Comparison of ENCODE assay signal across 1 cellular context in the genomic region with DNA sequence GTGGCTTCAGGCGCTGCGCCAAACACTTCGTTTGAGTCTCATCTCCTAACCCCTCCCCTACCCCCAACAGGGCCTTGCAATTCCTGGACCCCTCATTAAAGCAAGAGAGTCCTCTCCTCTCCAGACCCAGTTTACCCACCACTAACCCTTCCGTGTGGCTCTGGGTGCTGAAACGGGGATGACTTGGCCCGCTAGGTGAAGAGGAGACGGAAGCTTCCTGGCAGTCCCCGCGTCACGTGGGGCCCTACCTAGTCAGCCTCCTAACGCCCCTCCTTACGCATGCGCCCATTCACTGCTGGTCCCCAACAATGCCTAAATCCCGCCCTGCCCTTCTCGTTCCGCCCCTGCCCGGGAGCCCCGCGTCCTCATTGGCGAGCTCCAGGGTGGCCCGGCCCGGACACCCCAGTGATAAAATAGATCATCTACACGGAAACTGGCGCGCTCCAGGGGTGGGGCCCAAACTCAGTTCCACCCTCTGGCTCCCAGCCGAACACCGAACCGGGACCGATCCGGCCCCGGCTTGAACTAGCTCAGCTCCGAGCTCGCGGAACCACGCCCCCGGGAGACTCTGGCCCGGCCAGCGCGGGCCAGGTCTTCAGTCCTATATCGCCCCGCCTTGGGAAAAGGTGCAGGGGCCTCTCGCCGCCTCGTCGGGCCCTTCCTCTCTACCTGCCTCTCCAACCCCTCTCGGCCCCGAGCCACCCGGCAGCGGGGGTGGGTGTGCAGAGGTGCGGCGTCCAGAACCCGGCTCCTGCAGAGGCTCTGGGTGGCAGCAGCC.
TF ChIP-seq lines count a peak whose summit lies in the region.

A gene with protein sequence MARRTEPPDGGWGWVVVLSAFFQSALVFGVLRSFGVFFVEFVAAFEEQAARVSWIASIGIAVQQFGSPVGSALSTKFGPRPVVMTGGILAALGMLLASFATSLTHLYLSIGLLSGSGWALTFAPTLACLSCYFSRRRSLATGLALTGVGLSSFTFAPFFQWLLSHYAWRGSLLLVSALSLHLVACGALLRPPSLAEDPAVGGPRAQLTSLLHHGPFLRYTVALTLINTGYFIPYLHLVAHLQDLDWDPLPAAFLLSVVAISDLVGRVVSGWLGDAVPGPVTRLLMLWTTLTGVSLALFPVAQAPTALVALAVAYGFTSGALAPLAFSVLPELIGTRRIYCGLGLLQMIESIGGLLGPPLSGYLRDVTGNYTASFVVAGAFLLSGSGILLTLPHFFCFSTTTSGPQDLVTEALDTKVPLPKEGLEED (plus strand): TSS at position 425 of the 778 bp plus-strand sequence. CDS start 368 bp downstream, outside the sequence.

TF ChIP-seq in GM12878, 131 proteins besides CTCF, POLR2A, EP300 and RAD21 (continued from another document):
- TF ChIP-seq, protein P1, sequence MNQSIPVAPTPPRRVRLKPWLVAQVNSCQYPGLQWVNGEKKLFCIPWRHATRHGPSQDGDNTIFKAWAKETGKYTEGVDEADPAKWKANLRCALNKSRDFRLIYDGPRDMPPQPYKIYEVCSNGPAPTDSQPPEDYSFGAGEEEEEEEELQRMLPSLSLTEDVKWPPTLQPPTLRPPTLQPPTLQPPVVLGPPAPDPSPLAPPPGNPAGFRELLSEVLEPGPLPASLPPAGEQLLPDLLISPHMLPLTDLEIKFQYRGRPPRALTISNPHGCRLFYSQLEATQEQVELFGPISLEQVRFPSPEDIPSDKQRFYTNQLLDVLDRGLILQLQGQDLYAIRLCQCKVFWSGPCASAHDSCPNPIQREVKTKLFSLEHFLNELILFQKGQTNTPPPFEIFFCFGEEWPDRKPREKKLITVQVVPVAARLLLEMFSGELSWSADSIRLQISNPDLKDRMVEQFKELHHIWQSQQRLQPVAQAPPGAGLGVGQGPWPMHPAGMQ (IDR thresholded peaks at IDR 0.05; ENCODE audit: borderline replicate concordance) = no peak
- TF ChIP-seq MYB (IDR thresholded peaks at IDR 0.05; ENCODE audit: borderline replicate concordance, low read depth, low read length) = no peak
- peak; percentile 97 for TF ChIP-seq RAD51 (IDR thresholded peaks at IDR 0.05)
- TF ChIP-seq KLF5 (IDR thresholded peaks at IDR 0.05; ENCODE audit: partially characterized antibody) = no peak
- TF ChIP-seq, protein P2, sequence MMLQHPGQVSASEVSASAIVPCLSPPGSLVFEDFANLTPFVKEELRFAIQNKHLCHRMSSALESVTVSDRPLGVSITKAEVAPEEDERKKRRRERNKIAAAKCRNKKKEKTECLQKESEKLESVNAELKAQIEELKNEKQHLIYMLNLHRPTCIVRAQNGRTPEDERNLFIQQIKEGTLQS (IDR thresholded peaks at IDR 0.05; ENCODE audit: borderline replicate concordance, extremely low read depth, low read depth, low read length) = peak; percentile 90
- peak; percentile 71 for TF ChIP-seq IKZF1 (conservative IDR thresholded peaks at IDR 0.05)
- TF ChIP-seq, protein P3, sequence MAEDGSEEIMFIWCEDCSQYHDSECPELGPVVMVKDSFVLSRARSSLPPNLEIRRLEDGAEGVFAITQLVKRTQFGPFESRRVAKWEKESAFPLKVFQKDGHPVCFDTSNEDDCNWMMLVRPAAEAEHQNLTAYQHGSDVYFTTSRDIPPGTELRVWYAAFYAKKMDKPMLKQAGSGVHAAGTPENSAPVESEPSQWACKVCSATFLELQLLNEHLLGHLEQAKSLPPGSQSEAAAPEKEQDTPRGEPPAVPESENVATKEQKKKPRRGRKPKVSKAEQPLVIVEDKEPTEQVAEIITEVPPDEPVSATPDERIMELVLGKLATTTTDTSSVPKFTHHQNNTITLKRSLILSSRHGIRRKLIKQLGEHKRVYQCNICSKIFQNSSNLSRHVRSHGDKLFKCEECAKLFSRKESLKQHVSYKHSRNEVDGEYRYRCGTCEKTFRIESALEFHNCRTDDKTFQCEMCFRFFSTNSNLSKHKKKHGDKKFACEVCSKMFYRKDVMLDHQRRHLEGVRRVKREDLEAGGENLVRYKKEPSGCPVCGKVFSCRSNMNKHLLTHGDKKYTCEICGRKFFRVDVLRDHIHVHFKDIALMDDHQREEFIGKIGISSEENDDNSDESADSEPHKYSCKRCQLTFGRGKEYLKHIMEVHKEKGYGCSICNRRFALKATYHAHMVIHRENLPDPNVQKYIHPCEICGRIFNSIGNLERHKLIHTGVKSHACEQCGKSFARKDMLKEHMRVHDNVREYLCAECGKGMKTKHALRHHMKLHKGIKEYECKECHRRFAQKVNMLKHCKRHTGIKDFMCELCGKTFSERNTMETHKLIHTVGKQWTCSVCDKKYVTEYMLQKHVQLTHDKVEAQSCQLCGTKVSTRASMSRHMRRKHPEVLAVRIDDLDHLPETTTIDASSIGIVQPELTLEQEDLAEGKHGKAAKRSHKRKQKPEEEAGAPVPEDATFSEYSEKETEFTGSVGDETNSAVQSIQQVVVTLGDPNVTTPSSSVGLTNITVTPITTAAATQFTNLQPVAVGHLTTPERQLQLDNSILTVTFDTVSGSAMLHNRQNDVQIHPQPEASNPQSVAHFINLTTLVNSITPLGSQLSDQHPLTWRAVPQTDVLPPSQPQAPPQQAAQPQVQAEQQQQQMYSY (CRISPR knock-in tag; IDR thresholded peaks at IDR 0.05) = no peak
- no peak for TF ChIP-seq CHD4 (IDR thresholded peaks at IDR 0.05)
- TF ChIP-seq, protein P4, sequence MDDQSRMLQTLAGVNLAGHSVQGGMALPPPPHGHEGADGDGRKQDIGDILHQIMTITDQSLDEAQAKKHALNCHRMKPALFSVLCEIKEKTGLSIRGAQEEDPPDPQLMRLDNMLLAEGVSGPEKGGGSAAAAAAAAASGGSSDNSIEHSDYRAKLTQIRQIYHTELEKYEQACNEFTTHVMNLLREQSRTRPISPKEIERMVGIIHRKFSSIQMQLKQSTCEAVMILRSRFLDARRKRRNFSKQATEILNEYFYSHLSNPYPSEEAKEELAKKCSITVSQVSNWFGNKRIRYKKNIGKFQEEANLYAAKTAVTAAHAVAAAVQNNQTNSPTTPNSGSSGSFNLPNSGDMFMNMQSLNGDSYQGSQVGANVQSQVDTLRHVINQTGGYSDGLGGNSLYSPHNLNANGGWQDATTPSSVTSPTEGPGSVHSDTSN (IDR thresholded peaks at IDR 0.05; ENCODE audit: insufficient replicate concordance, low read depth, low read length) = no peak
- TF ChIP-seq, protein P5, sequence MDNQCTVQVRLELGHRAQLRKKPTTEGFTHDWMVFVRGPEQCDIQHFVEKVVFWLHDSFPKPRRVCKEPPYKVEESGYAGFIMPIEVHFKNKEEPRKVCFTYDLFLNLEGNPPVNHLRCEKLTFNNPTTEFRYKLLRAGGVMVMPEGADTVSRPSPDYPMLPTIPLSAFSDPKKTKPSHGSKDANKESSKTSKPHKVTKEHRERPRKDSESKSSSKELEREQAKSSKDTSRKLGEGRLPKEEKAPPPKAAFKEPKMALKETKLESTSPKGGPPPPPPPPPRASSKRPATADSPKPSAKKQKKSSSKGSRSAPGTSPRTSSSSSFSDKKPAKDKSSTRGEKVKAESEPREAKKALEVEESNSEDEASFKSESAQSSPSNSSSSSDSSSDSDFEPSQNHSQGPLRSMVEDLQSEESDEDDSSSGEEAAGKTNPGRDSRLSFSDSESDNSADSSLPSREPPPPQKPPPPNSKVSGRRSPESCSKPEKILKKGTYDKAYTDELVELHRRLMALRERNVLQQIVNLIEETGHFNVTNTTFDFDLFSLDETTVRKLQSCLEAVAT (IDR thresholded peaks at IDR 0.05) = peak; percentile 76
- TF ChIP-seq ZSCAN29 (IDR thresholded peaks at IDR 0.05) = no peak
- TF ChIP-seq ETV6 (conservative IDR thresholded peaks at IDR 0.05 in 1 of 2, IDR thresholded peaks at IDR 0.05 in 1 of 2; ENCODE audit: borderline replicate concordance in 1 of 2, low read depth in 1 of 2) = 0 out of 4 replicates have a peak, but pooled peaks of 1 of the 2 experiments have one; percentile 35
- TF ChIP-seq ZNF217 (IDR thresholded peaks at IDR 0.05) = no peak
- peak; percentile 96 for TF ChIP-seq POLR2AphosphoS2 (IDR thresholded peaks at IDR 0.05; ENCODE audit: low read depth, low read length)
- no peak for TF ChIP-seq SIX5 (IDR thresholded peaks at IDR 0.05; ENCODE audit: low read depth, low read length, severe bottlenecking)
- TF ChIP-seq SRF (IDR thresholded peaks at IDR 0.05; ENCODE audit: low read depth in 2 of 2, low read length in 2 of 2) = no peak
- TF ChIP-seq, protein P6, sequence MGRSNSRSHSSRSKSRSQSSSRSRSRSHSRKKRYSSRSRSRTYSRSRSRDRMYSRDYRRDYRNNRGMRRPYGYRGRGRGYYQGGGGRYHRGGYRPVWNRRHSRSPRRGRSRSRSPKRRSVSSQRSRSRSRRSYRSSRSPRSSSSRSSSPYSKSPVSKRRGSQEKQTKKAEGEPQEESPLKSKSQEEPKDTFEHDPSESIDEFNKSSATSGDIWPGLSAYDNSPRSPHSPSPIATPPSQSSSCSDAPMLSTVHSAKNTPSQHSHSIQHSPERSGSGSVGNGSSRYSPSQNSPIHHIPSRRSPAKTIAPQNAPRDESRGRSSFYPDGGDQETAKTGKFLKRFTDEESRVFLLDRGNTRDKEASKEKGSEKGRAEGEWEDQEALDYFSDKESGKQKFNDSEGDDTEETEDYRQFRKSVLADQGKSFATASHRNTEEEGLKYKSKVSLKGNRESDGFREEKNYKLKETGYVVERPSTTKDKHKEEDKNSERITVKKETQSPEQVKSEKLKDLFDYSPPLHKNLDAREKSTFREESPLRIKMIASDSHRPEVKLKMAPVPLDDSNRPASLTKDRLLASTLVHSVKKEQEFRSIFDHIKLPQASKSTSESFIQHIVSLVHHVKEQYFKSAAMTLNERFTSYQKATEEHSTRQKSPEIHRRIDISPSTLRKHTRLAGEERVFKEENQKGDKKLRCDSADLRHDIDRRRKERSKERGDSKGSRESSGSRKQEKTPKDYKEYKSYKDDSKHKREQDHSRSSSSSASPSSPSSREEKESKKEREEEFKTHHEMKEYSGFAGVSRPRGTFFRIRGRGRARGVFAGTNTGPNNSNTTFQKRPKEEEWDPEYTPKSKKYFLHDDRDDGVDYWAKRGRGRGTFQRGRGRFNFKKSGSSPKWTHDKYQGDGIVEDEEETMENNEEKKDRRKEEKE (IDR thresholded peaks at IDR 0.05) = no peak
